In the genomic region with DNA sequence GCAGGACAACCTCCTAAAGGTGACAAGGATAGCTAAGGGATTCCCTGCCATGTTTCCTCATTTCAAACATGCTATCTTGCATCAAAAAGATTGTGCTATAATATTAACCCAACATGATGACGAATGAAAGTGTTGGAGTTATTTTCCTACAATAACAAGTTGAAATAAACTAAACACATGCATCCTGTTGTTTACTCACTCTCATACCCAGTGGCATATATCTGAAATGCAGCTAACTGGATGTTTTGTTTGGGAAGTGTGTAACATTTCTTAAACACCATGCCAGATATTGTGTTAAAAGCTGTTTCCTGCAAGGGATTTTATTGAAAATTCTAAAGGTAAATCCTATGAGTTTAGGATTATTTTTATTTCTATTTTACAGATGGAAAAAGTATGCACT, we compare ENCODE assay signal across 28 cellular contexts.
"Had no signal": no experiment of that assay in that cellular context is flagged by ENCODE, and none has a peak within 500 bp of the region (broad histone marks: within the 10 kb centered on the region; RNA-seq: fewer than 3 reads in every experiment).

No MANE protein-coding gene starts in this region.

- H3K27ac ChIP-seq: neural progenitor cell, ovary, parathyroid adenoma, psoas muscle, right lobe of liver, sigmoid colon, spleen, suprapubic skin, testis, tibial artery, transverse colon, upper lobe of right lung, uterus had no signal

- H3K36me3 ChIP-seq: neural progenitor cell, ovary, right lobe of liver, sigmoid colon, spleen, suprapubic skin, tibial artery, transverse colon, upper lobe of right lung, uterus had no signal

- H3K4me2 ChIP-seq: neural progenitor cell had no signal

- H3K4me1 ChIP-seq: neural progenitor cell, parathyroid adenoma, psoas muscle, right lobe of liver, sigmoid colon, spleen, suprapubic skin, testis, tibial artery, transverse colon, upper lobe of right lung, uterus had no signal

- H3K4me3 ChIP-seq: neural progenitor cell, ovary, psoas muscle, right lobe of liver, sigmoid colon, spleen, suprapubic skin, testis, tibial artery, transverse colon, upper lobe of right lung, uterus had no signal

- DNase-seq: naive thymus-derived CD4-positive, alpha-beta T cell; natural killer cell; occipital lobe; ovary; posterior cingulate gyrus; psoas muscle; right cardiac atrium; right lobe of liver; sigmoid colon; small intestine; spleen; stimulated activated CD4-positive, alpha-beta T cell treated with anti-CD3 and anti-CD28 coated beads, Interleukin-12 subunit alpha, Interleukin-12 subunit beta, amount 100 ng/mL, for 4 hours; stimulated activated CD4-positive, alpha-beta T cell treated with anti-CD3 and anti-CD28 coated beads, Interleukin-1b, Interleukin-23, amount 100 ng/mL, for 48 hours; stimulated activated CD4-positive, alpha-beta T cell treated with anti-CD3 and anti-CD28 coated beads, Interleukin-4, amount 100 ng/mL, for 1 hour; stimulated activated CD4-positive, alpha-beta T cell treated with anti-CD3 and anti-CD28 coated beads, Interleukin-4, amount 100 ng/mL, for 4 hours; stimulated activated CD8-positive, alpha-beta memory T cell treated with anti-CD3 and anti-CD28 coated beads, Interleukin-4, amount 100 ng/mL, for 48 hours; stimulated activated naive CD4-positive, alpha-beta T cell; stimulated activated naive CD8-positive, alpha-beta T cell treated with anti-CD3 and anti-CD28 coated beads, Interleukin-15, amount 100 ng/mL, for 72 hours; stimulated activated naive CD8-positive, alpha-beta T cell treated with anti-CD3 and anti-CD28 coated beads, Interleukin-15, Interleukin-2, amounts not matched to agents 100 U/mL and 50 U/mL, for 24 hours; substantia nigra; testis; tibial artery; transverse colon; upper lobe of right lung; uterus had no signal

- H3K9ac ChIP-seq: neural progenitor cell, parathyroid adenoma had no signal

- H3K9me3 ChIP-seq: ovary, psoas muscle, right lobe of liver, sigmoid colon, spleen, suprapubic skin, testis, tibial artery, transverse colon, upper lobe of right lung, uterus had no signal

- H2AFZ ChIP-seq: neural progenitor cell, parathyroid adenoma had no signal

- H3K27me3 ChIP-seq: neural progenitor cell, ovary, right lobe of liver, sigmoid colon, spleen, suprapubic skin, testis, tibial artery, transverse colon, upper lobe of right lung, uterus had no signal

- H3K79me2 ChIP-seq: parathyroid adenoma had no signal
